Comparison of ENCODE assay signal across 3 cellular contexts in the genomic region with DNA sequence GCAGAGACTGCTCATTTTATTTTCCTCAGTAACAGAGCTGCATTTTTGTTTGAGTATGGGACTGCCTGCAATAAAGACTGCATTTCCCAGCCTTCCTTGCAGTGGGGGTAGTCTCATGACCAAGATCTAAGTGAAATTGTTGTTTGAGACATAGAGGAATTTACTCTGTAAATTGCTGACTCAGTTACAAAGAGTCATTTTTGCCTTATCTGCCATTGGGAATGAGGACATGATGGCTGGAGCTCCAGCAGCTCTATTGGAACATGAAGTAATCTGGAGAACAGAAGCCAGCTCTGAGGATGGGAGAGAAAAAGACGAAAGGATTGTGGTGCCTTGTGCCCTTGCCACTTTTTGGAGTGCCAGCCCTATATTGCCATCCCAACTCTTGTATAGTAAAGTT.
TF ChIP-seq lines count a peak whose summit lies in the region.

No MANE protein-coding gene starts in this region.

TF ChIP-seq in A549, 52 proteins besides CTCF, POLR2A, EP300 and RAD21:
- peak; percentile 90 for TF ChIP-seq MAFK (IDR thresholded peaks at IDR 0.05; ENCODE audit: partially characterized antibody)
- TF ChIP-seq FOXS1 (CRISPR knock-in tag; IDR thresholded peaks at IDR 0.05): no peak
- TF ChIP-seq, protein P1, sequence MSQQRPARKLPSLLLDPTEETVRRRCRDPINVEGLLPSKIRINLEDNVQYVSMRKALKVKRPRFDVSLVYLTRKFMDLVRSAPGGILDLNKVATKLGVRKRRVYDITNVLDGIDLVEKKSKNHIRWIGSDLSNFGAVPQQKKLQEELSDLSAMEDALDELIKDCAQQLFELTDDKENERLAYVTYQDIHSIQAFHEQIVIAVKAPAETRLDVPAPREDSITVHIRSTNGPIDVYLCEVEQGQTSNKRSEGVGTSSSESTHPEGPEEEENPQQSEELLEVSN (IDR thresholded peaks at IDR 0.05; ENCODE audit: borderline replicate concordance, low read depth): no peak

TF ChIP-seq in IMR-90, 13 proteins besides CTCF, POLR2A, EP300 and RAD21:
- TF ChIP-seq BHLHE40 (IDR thresholded peaks at IDR 0.05; ENCODE audit: low read depth, low read length) (no peak), MAFK (IDR thresholded peaks at IDR 0.05; ENCODE audit: low read depth, low read length) (peak; percentile 83), MAZ (IDR thresholded peaks at IDR 0.05; ENCODE audit: borderline replicate concordance, low read depth, low read length) (no peak), CHD1 (IDR thresholded peaks at IDR 0.05; ENCODE audit: low read depth, low read length) (no peak), FOS (IDR thresholded peaks at IDR 0.05; ENCODE audit: low read depth, low read length) (no peak), NFE2L2 (IDR thresholded peaks at IDR 0.05; ENCODE audit: low read depth, low read length) (no peak), MXI1 (IDR thresholded peaks at IDR 0.05; ENCODE audit: borderline replicate concordance, low read depth, low read length) (no peak), RFX5 (IDR thresholded peaks at IDR 0.05; ENCODE audit: low read depth, low read length) (no peak)
- TF ChIP-seq, protein P2, sequence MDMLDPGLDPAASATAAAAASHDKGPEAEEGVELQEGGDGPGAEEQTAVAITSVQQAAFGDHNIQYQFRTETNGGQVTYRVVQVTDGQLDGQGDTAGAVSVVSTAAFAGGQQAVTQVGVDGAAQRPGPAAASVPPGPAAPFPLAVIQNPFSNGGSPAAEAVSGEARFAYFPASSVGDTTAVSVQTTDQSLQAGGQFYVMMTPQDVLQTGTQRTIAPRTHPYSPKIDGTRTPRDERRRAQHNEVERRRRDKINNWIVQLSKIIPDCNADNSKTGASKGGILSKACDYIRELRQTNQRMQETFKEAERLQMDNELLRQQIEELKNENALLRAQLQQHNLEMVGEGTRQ (IDR thresholded peaks at IDR 0.05; ENCODE audit: low read depth, low read length): no peak

TF ChIP-seq in H1, 55 proteins besides CTCF, POLR2A, EP300 and RAD21:
- TF ChIP-seq MAFK (IDR thresholded peaks at IDR 0.05; ENCODE audit: low read depth, low read length) (0 out of 2 replicates have a peak, but pooled peaks have one; percentile 12), BCL11A (IDR thresholded peaks at IDR 0.05; ENCODE audit: low read depth in 2 of 2, low read length in 2 of 2) (no peak)
TF ChIP-seq in H1: peak in this region for 1.
